1 cellular context compared by ENCODE assay signal in genomic region chr16:28597692-28598261, GRCh38.
TF ChIP-seq lines count a peak whose summit lies in the region.

No MANE protein-coding gene starts in this region.

TF ChIP-seq in HepG2, 621 proteins besides CTCF, POLR2A, EP300 and RAD21 (continued from another document and continues in another):
- TF ChIP-seq, protein P1, sequence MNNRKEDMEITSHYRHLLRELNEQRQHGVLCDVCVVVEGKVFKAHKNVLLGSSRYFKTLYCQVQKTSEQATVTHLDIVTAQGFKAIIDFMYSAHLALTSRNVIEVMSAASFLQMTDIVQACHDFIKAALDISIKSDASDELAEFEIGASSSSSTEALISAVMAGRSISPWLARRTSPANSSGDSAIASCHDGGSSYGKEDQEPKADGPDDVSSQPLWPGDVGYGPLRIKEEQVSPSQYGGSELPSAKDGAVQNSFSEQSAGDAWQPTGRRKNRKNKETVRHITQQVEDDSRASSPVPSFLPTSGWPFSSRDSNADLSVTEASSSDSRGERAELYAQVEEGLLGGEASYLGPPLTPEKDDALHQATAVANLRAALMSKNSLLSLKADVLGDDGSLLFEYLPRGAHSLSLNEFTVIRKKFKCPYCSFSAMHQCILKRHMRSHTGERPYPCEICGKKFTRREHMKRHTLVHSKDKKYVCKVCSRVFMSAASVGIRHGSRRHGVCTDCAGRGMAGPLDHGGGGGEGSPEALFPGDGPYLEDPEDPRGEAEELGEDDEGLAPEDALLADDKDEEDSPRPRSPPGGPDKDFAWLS (CRISPR knock-in tag; IDR thresholded peaks at IDR 0.05; ENCODE audit: borderline replicate concordance), result no peak
- no peak for TF ChIP-seq ZNF24 (IDR thresholded peaks at IDR 0.05)
- TF ChIP-seq IKZF1 (IDR thresholded peaks at IDR 0.05), result no peak
- no peak for TF ChIP-seq SMYD3 (CRISPR knock-in tag; IDR thresholded peaks at IDR 0.05)
- TF ChIP-seq NR2F1 (CRISPR knock-in tag; IDR thresholded peaks at IDR 0.05), result no peak
- TF ChIP-seq, protein P2, sequence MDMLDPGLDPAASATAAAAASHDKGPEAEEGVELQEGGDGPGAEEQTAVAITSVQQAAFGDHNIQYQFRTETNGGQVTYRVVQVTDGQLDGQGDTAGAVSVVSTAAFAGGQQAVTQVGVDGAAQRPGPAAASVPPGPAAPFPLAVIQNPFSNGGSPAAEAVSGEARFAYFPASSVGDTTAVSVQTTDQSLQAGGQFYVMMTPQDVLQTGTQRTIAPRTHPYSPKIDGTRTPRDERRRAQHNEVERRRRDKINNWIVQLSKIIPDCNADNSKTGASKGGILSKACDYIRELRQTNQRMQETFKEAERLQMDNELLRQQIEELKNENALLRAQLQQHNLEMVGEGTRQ (IDR thresholded peaks at IDR 0.05; ENCODE audit: low read depth, low read length), result no peak
- TF ChIP-seq, protein P2 (CRISPR knock-in tag; IDR thresholded peaks at IDR 0.05; ENCODE audit: borderline replicate concordance), result no peak; the same call in 1 of the 2 replicates
- TF ChIP-seq ZNF83 (CRISPR knock-in tag; IDR thresholded peaks at IDR 0.05; ENCODE audit: borderline replicate concordance), result no peak
- peak; percentile 34; the same call in 1 of the 2 replicates for TF ChIP-seq ZMYM4 (CRISPR knock-in tag; IDR thresholded peaks at IDR 0.05)
- TF ChIP-seq, protein P3, sequence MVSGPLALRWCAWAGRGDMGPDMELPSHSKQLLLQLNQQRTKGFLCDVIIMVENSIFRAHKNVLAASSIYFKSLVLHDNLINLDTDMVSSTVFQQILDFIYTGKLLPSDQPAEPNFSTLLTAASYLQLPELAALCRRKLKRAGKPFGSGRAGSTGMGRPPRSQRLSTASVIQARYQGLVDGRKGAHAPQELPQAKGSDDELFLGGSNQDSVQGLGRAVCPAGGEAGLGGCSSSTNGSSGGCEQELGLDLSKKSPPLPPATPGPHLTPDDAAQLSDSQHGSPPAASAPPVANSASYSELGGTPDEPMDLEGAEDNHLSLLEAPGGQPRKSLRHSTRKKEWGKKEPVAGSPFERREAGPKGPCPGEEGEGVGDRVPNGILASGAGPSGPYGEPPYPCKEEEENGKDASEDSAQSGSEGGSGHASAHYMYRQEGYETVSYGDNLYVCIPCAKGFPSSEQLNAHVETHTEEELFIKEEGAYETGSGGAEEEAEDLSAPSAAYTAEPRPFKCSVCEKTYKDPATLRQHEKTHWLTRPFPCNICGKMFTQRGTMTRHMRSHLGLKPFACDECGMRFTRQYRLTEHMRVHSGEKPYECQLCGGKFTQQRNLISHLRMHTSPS (CRISPR knock-in tag; IDR thresholded peaks at IDR 0.05; ENCODE audit: low read depth), result no peak
- no peak for TF ChIP-seq ZNF556 (CRISPR knock-in tag; IDR thresholded peaks at IDR 0.05; ENCODE audit: borderline replicate concordance)
- TF ChIP-seq, protein P4, sequence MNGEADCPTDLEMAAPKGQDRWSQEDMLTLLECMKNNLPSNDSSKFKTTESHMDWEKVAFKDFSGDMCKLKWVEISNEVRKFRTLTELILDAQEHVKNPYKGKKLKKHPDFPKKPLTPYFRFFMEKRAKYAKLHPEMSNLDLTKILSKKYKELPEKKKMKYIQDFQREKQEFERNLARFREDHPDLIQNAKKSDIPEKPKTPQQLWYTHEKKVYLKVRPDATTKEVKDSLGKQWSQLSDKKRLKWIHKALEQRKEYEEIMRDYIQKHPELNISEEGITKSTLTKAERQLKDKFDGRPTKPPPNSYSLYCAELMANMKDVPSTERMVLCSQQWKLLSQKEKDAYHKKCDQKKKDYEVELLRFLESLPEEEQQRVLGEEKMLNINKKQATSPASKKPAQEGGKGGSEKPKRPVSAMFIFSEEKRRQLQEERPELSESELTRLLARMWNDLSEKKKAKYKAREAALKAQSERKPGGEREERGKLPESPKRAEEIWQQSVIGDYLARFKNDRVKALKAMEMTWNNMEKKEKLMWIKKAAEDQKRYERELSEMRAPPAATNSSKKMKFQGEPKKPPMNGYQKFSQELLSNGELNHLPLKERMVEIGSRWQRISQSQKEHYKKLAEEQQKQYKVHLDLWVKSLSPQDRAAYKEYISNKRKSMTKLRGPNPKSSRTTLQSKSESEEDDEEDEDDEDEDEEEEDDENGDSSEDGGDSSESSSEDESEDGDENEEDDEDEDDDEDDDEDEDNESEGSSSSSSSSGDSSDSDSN (CRISPR knock-in tag; IDR thresholded peaks at IDR 0.05), result peak; percentile 40; the same call in 1 of the 2 replicates
- no peak for TF ChIP-seq ZNF3 (CRISPR knock-in tag; IDR thresholded peaks at IDR 0.05)
- TF ChIP-seq, protein P5, sequence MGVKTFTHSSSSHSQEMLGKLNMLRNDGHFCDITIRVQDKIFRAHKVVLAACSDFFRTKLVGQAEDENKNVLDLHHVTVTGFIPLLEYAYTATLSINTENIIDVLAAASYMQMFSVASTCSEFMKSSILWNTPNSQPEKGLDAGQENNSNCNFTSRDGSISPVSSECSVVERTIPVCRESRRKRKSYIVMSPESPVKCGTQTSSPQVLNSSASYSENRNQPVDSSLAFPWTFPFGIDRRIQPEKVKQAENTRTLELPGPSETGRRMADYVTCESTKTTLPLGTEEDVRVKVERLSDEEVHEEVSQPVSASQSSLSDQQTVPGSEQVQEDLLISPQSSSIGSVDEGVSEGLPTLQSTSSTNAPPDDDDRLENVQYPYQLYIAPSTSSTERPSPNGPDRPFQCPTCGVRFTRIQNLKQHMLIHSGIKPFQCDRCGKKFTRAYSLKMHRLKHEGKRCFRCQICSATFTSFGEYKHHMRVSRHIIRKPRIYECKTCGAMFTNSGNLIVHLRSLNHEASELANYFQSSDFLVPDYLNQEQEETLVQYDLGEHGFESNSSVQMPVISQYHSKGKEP (CRISPR knock-in tag; IDR thresholded peaks at IDR 0.05), result no peak
- peak; percentile 69 for TF ChIP-seq ZNF687 (CRISPR knock-in tag; IDR thresholded peaks at IDR 0.05)
- TF ChIP-seq ZNF674 (CRISPR knock-in tag; IDR thresholded peaks at IDR 0.05; ENCODE audit: low read depth), result no peak
- TF ChIP-seq SNAPC2 (CRISPR knock-in tag; IDR thresholded peaks at IDR 0.05), result no peak
- TF ChIP-seq ZC3H4 (CRISPR knock-in tag; IDR thresholded peaks at IDR 0.05; ENCODE audit: borderline replicate concordance), result no peak
- TF ChIP-seq, protein P6, sequence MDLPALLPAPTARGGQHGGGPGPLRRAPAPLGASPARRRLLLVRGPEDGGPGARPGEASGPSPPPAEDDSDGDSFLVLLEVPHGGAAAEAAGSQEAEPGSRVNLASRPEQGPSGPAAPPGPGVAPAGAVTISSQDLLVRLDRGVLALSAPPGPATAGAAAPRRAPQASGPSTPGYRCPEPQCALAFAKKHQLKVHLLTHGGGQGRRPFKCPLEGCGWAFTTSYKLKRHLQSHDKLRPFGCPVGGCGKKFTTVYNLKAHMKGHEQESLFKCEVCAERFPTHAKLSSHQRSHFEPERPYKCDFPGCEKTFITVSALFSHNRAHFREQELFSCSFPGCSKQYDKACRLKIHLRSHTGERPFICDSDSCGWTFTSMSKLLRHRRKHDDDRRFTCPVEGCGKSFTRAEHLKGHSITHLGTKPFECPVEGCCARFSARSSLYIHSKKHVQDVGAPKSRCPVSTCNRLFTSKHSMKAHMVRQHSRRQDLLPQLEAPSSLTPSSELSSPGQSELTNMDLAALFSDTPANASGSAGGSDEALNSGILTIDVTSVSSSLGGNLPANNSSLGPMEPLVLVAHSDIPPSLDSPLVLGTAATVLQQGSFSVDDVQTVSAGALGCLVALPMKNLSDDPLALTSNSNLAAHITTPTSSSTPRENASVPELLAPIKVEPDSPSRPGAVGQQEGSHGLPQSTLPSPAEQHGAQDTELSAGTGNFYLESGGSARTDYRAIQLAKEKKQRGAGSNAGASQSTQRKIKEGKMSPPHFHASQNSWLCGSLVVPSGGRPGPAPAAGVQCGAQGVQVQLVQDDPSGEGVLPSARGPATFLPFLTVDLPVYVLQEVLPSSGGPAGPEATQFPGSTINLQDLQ (CRISPR knock-in tag; IDR thresholded peaks at IDR 0.05), result no peak
- TF ChIP-seq ZNF619 (CRISPR knock-in tag; IDR thresholded peaks at IDR 0.05), result no peak
- no peak for TF ChIP-seq ZNF790 (CRISPR knock-in tag; IDR thresholded peaks at IDR 0.05; ENCODE audit: borderline replicate concordance)
- TF ChIP-seq GTF2F1 (IDR thresholded peaks at IDR 0.05; ENCODE audit: low read length), result no peak
- no peak for TF ChIP-seq RORA (CRISPR knock-in tag; IDR thresholded peaks at IDR 0.05)
- no peak for TF ChIP-seq ZNF496 (CRISPR knock-in tag; IDR thresholded peaks at IDR 0.05; ENCODE audit: insufficient replicate concordance)
- TF ChIP-seq ZBTB14 (CRISPR knock-in tag; IDR thresholded peaks at IDR 0.05), result no peak
- TF ChIP-seq ZNF275 (CRISPR knock-in tag; IDR thresholded peaks at IDR 0.05; ENCODE audit: borderline replicate concordance), result no peak
- no peak for TF ChIP-seq CBX5 (CRISPR knock-in tag; IDR thresholded peaks at IDR 0.05; ENCODE audit: borderline replicate concordance)
- TF ChIP-seq ZFX (CRISPR knock-in tag; IDR thresholded peaks at IDR 0.05; ENCODE audit: low read depth), result peak; percentile 64; the same call in 1 of the 2 replicates
- TF ChIP-seq SIN3B (IDR thresholded peaks at IDR 0.05; ENCODE audit: low read length), result no peak
- no peak for TF ChIP-seq FOXK1 (CRISPR knock-in tag; IDR thresholded peaks at IDR 0.05; ENCODE audit: borderline replicate concordance, low read depth)
- TF ChIP-seq ISL2 (CRISPR knock-in tag; IDR thresholded peaks at IDR 0.05), result peak; percentile 25; the same call in 1 of the 2 replicates
- TF ChIP-seq ZNF710 (CRISPR knock-in tag; IDR thresholded peaks at IDR 0.05; ENCODE audit: borderline replicate concordance), result no peak
- TF ChIP-seq RFXANK (CRISPR knock-in tag; IDR thresholded peaks at IDR 0.05), result no peak
- no peak for TF ChIP-seq ZFP36L1 (CRISPR knock-in tag; IDR thresholded peaks at IDR 0.05)
